Comparison of ENCODE assay signal across 1 cellular context in genomic region chr9:18122156-18122555, GRCh38.
TF ChIP-seq lines count a peak whose summit lies in the region.

No MANE protein-coding gene starts in this region.

TF ChIP-seq in IMR-90, 13 proteins besides CTCF, POLR2A, EP300 and RAD21 (continued from another document):
- TF ChIP-seq USF2 (IDR thresholded peaks at IDR 0.05; ENCODE audit: low read depth, low read length) (no peak), FOS (IDR thresholded peaks at IDR 0.05; ENCODE audit: low read depth, low read length) (no peak), ELK1 (IDR thresholded peaks at IDR 0.05; ENCODE audit: borderline replicate concordance, low read depth, low read length) (no peak), BHLHE40 (IDR thresholded peaks at IDR 0.05; ENCODE audit: low read depth, low read length) (no peak)
TF ChIP-seq in IMR-90: peak in this region for 0.
